17 cellular contexts compared by ENCODE assay signal in genomic region chr6:113271437-113271836, GRCh38.
"Had no signal": no experiment of that assay in that cellular context is flagged by ENCODE, and none has a peak within 500 bp of the region (broad histone marks: within the 10 kb centered on the region; RNA-seq: fewer than 3 reads in every experiment).

No MANE protein-coding gene starts in this region.

- DNase-seq: activated CD4-positive, alpha-beta memory T cell treated with anti-CD3 and anti-CD28 coated beads, Interleukin-2, amount 10 ng/mL, durations not matched to agents 7 days and 5 days; activated CD4-positive, alpha-beta T cell treated with anti-CD3 and anti-CD28 coated beads for 4 hours; activated CD8-positive, alpha-beta memory T cell treated with anti-CD3 and anti-CD28 coated beads, Interleukin-2, amount 10 ng/mL, durations not matched to agents 7 days and 5 days; amniotic stem cell; colonic mucosa; foreskin melanocyte; mesenchymal stem cell; naive thymus-derived CD8-positive, alpha-beta T cell; ovary; psoas muscle; right lobe of liver; stimulated activated CD4-positive, alpha-beta T cell treated with anti-CD3 and anti-CD28 coated beads, Interleukin-4, amount 100 ng/mL, for 24 hours; stomach; testis had no signal

- H3K27me3 ChIP-seq: colonic mucosa, ovary, right lobe of liver, stomach, testis had no signal

- H3K4me3 ChIP-seq: colonic mucosa, ovary, psoas muscle, right lobe of liver, stomach, testis had no signal

- H3K27ac ChIP-seq: colonic mucosa, ovary, psoas muscle, right lobe of liver, stomach, testis had no signal

- ATAC-seq: activated CD8-positive, alpha-beta memory T cell treated with anti-CD3 and anti-CD28 coated beads, Interleukin-2, amount 10 ng/mL, durations not matched to agents 7 days and 5 days; esophagus mucosa; naive thymus-derived CD8-positive, alpha-beta T cell; psoas muscle; right lobe of liver; stimulated activated effector memory CD8-positive, alpha-beta T cell treated with anti-CD3 and anti-CD28 coated beads, Interleukin-12 subunit alpha, Interleukin-12 subunit beta, amount 100 ng/mL, for 72 hours; WTC11 had no signal

- H3K9me3 ChIP-seq: colonic mucosa, testis had no signal

- H3K36me3 ChIP-seq: colonic mucosa, ovary, right lobe of liver, stomach had no signal

- H3K4me1 ChIP-seq: colonic mucosa, psoas muscle, right lobe of liver, stomach, testis had no signal
